In genomic region chr6:79713701-79714322, GRCh38 we compare ENCODE assay signal across 8 cellular contexts.
DNase-seq lines count a peak whose midpoint lies in the region; ATAC-seq and TF ChIP-seq lines count a peak whose summit lies in the region.

No MANE protein-coding gene starts in this region.

- H3K9me3 ChIP-seq in PC-9 (ENCODE audit: insufficient read depth, low read depth) (no peaks in the 10 kb centered on the region), right atrium auricular region (no peaks in the 10 kb centered on the region)

- H3K27ac ChIP-seq in PC-9 = no peak overlapping the region
- no peak overlapping the region for H3K27ac ChIP-seq in right atrium auricular region

- POLR2A ChIA-PET in PC-9 (lab: Charles Lee; ENCODE audit: unreplicated experiment) = no interaction called here
- POLR2A ChIA-PET in activated naive CD8-positive, alpha-beta T cell treated with anti-CD3 and anti-CD28 coated beads, Interleukin-2, amount 10 ng/mL, durations not matched to agents 7 days and 5 days (lab: Charles Lee) = no interaction called here

- no TSS peak for BruUV-seq in PC-9 (replicated peaks; lab: Mats Ljungman, UMichigan)

- H3F3A ChIP-seq in PC-9 (ENCODE audit: insufficient read depth, low read depth) = no peaks in the 10 kb centered on the region

- no peaks in the 10 kb centered on the region for H3K4me1 ChIP-seq in PC-9 (replicated peaks; ENCODE audit: insufficient read depth)
- peaks cover 0 to 9% of the 10 kb centered on the region in 2 donors for H3K4me1 ChIP-seq in right atrium auricular region

- intact Hi-C loops in PC-9 (cut with micrococcal nuclease; ENCODE audit: unreplicated experiment) = loop anchor here (1.0 to 10.0 kb wide), 3 partner anchors 144 to 639 kb away; partner anchors contain the start of gene PHIP

- ATAC-seq in GM18498 (IDR thresholded peaks at IDR 0.05; ENCODE audit: unreplicated experiment) = peak; percentile 74
- peak; percentile 76 for ATAC-seq in HG03342 (IDR thresholded peaks at IDR 0.05; ENCODE audit: unreplicated experiment)
- ATAC-seq in activated naive CD8-positive, alpha-beta T cell treated with anti-CD3 and anti-CD28 coated beads, Interleukin-2, amount 10 ng/mL, durations not matched to agents 7 days and 5 days (ENCODE audit: low read depth) = peak; percentile 60

- no peak overlapping the region for H3K4me3 Mint-ChIP-seq in activated naive CD8-positive, alpha-beta T cell treated with anti-CD3 and anti-CD28 coated beads, Interleukin-2, amount 10 ng/mL, durations not matched to agents 7 days and 5 days

- CTCF ChIA-PET in PC-9 (lab: Charles Lee) = no interaction called here

- DNase-seq in AG10803 (ENCODE audit: low read depth) = peak; percentile 23
- DNase-seq in PC-9 = peak in 1 of 2 experiments; percentile 45
- peak; percentile 30 for DNase-seq in activated naive CD8-positive, alpha-beta T cell treated with anti-CD3 and anti-CD28 coated beads, Interleukin-2, amount 10 ng/mL, durations not matched to agents 7 days and 5 days
- no peak for DNase-seq in right atrium auricular region (ENCODE audit: low spot score)
- peak; percentile 9 to 32 for DNase-seq in stimulated activated CD4-positive, alpha-beta T cell treated with anti-CD3 and anti-CD28 coated beads, Interleukin-1b, Interleukin-23, amount 100 ng/mL, for 4 hours (ENCODE audit: low read depth in 2 of 2)
- DNase-seq in activated CD4-positive, CD25-positive, alpha-beta regulatory T cell treated with anti-CD3 and anti-CD28 coated beads, Interleukin-2, amount 50 U/mL, for 72 hours = no peak

- no peak overlapping the region for H2AFZ ChIP-seq in PC-9

- TF ChIP-seq CTCF in AG10803 (conservative IDR thresholded peaks at IDR 0.05; ENCODE audit: low read length) (peak; percentile 69), PC-9 (conservative IDR thresholded peaks at IDR 0.05) (peak; percentile 75), right atrium auricular region (IDR thresholded peaks at IDR 0.05) (peak; percentile 36 to 76)

- no peaks in the 10 kb centered on the region for H3K36me3 Mint-ChIP-seq in activated naive CD8-positive, alpha-beta T cell treated with anti-CD3 and anti-CD28 coated beads, Interleukin-2, amount 10 ng/mL, durations not matched to agents 7 days and 5 days

- H3K27me3 ChIP-seq in PC-9 (ENCODE audit: insufficient read depth, low read depth) (no peaks in the 10 kb centered on the region), right atrium auricular region (no peaks in the 10 kb centered on the region)

- H3K4me3 ChIP-seq in AG10803 (ENCODE audit: low read length) (no peak overlapping the region), PC-9 (no peak overlapping the region), right atrium auricular region (no peak overlapping the region)

- H3K27ac Mint-ChIP-seq in activated naive CD8-positive, alpha-beta T cell treated with anti-CD3 and anti-CD28 coated beads, Interleukin-2, amount 10 ng/mL, durations not matched to agents 7 days and 5 days = no peak overlapping the region

- H3K4me2 ChIP-seq in PC-9 = no peak overlapping the region

- H3K79me2 ChIP-seq in PC-9 (ENCODE audit: low read depth) = no peaks in the 10 kb centered on the region

- H3K4me1 Mint-ChIP-seq in activated naive CD8-positive, alpha-beta T cell treated with anti-CD3 and anti-CD28 coated beads, Interleukin-2, amount 10 ng/mL, durations not matched to agents 7 days and 5 days = no peaks in the 10 kb centered on the region

- H3K36me3 ChIP-seq in PC-9 (ENCODE audit: low read depth) (no peaks in the 10 kb centered on the region), right atrium auricular region (no peaks in the 10 kb centered on the region)

- H3K9me2 ChIP-seq in PC-9 (ENCODE audit: insufficient read depth) = no peaks in the 10 kb centered on the region

- peaks cover 5% of the 10 kb centered on the region for H3K27me3 Mint-ChIP-seq in activated naive CD8-positive, alpha-beta T cell treated with anti-CD3 and anti-CD28 coated beads, Interleukin-2, amount 10 ng/mL, durations not matched to agents 7 days and 5 days

- no peaks in the 10 kb centered on the region for H3K9me3 Mint-ChIP-seq in activated naive CD8-positive, alpha-beta T cell treated with anti-CD3 and anti-CD28 coated beads, Interleukin-2, amount 10 ng/mL, durations not matched to agents 7 days and 5 days

- no peaks in the 10 kb centered on the region for H4K20me1 ChIP-seq in PC-9 (ENCODE audit: insufficient read depth)

Comparison
In these comparisons a context has a peak if more than half of its experiments do, and no peak if none do; other contexts are left out.
1. DNase-seq: peak in AG10803 (single experiment), activated naive CD8-positive, alpha-beta T cell treated with anti-CD3 and anti-CD28 coated beads, Interleukin-2, amount 10 ng/mL, durations not matched to agents 7 days and 5 days (single experiment) and stimulated activated CD4-positive, alpha-beta T cell treated with anti-CD3 and anti-CD28 coated beads, Interleukin-1b, Interleukin-23, amount 100 ng/mL, for 4 hours (2 of 2); none in right atrium auricular region (single experiment) and activated CD4-positive, CD25-positive, alpha-beta regulatory T cell treated with anti-CD3 and anti-CD28 coated beads, Interleukin-2, amount 50 U/mL, for 72 hours (single experiment).
2. Peak in every context shown above with its lines, with median percentiles within 50 percentile points of each other: CTCF ChIP-seq and ATAC-seq.